Comparison of ENCODE assay signal across 8 cellular contexts in the genomic region with DNA sequence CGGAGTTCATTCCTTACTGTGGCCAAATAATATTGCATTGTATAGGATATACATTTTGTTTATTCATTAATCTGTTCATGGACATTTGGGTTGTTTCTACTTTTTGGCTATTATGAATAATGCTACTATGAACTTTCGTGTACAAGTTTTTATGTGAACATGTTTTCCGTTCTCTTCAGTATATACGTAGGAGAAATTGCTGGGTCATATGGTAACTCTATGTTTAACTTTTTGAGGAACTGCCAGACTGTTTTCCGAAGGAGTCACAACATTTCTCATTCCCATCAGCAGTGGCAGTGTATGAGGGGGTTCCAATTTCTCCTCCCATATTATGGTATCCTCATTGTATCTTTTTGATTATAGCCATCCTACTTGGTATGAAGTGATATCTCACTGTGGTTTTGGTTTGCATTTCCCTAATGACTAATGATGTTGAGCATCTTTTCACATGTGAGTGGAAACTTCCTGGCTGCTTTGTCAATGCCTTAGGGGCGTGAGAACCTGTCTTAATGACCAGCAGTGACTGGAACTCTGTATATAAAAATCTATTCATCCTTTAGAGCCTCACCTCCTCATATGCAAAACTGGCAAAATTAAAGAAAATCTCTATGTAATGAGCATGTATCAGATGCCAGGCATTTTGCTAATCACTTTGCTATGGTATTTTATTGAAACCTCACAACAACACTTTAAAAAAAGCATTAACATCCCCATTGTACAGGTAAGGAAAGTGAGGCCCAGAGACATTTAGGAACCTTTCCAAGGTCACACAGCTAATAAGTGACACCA. TPM values are rescaled to one million over a fixed set of nuclear protein-coding genes. Genes with fewer than 3 reads are reported as not detected.
DNase-seq lines count a peak whose midpoint lies in the region; ATAC-seq and TF ChIP-seq lines count a peak whose summit lies in the region.

No MANE protein-coding gene starts in this region.

- peak overlapping the region; percentile 96 for H3K4me3 Mint-ChIP-seq in natural killer cell

- ATAC-seq in natural killer cell (peak; percentile 57 to 70 (median 67)), HG03095 (IDR thresholded peaks at IDR 0.05; ENCODE audit: unreplicated experiment) (no peak)

- TF ChIP-seq CTCF in astrocyte of the cerebellum (IDR thresholded peaks at IDR 0.05; ENCODE audit: low read depth, low read length, missing control alignments): no peak
- TF ChIP-seq CTCF in natural killer cell (IDR thresholded peaks at IDR 0.05): no peak

- H3K4me1 Mint-ChIP-seq in natural killer cell: peaks cover 88 to 91% of the 10 kb centered on the region in 2 donors

- in situ Hi-C loops in astrocyte of the cerebellum (cut with HindIII; ENCODE audit: low sequenced_read_pairs): no loop called here

- H3K9me3 ChIP-seq in MG63: no peaks in the 10 kb centered on the region

- DNase-seq in EH (ENCODE audit: low read depth) (peak; percentile 94), MG63 (peak; percentile 56), astrocyte of the cerebellum (ENCODE audit: low read depth) (peak; percentile 47), natural killer cell (no peak), NCI-H1436 (lab: John Stamatoyannopoulos, UW) (no peak), NCI-H2029 treated with DMSO at 0.1 percent for 48 hours (lab: John Stamatoyannopoulos, UW) (no peak), HPDE6-E6E7 (ENCODE audit: extremely low spot score) (no peak)

- no peaks in the 10 kb centered on the region for H3K36me3 ChIP-seq in MG63

- no peak overlapping the region for H3K4me3 ChIP-seq in MG63
- H3K4me3 ChIP-seq in astrocyte of the cerebellum (ENCODE audit: low read depth, low read length): no peak overlapping the region

- intact Hi-C loops in natural killer cell (cut with micrococcal nuclease): loop anchor here (1.0 to 10.0 kb wide), 6 partner anchors 16 to 1042 kb away; partner anchors contain the start of genes INVS, NR4A3 and TGFBR1

- H3K27me3 Mint-ChIP-seq in natural killer cell (ENCODE audit: low read depth in 2 of 2): no peaks in the 10 kb centered on the region

- no peaks in the 10 kb centered on the region for H3K27me3 ChIP-seq in MG63

- H3K27ac Mint-ChIP-seq in natural killer cell: peak overlapping the region; percentile 93 to 97

- peaks cover 0 to 5% of the 10 kb centered on the region in 2 donors for H3K9me3 Mint-ChIP-seq in natural killer cell

- H3K36me3 Mint-ChIP-seq in natural killer cell: peaks cover 6% of the 10 kb centered on the region

RNA-seq across cellular contexts. Expression of gene TGFBR1, which starts 47.8 kb away (rescaled TPM):
- total RNA-seq in MG63 (2014; rRNA removed; shearing (Covaris generic); ENCODE audit: low replicate concordance): 19.1 and 29.4 TPM in 2 replicates
- total RNA-seq in natural killer cell: 100 to 1,000 TPM in 2 of 3 donors, 10 to 100 TPM in 1; 78.0 to 120 (median 113) TPM

Comparison
In these comparisons a context has a peak if more than half of its experiments do, and no peak if none do; other contexts are left out.
1. DNase-seq: peak in EH (single experiment), MG63 (single experiment) and astrocyte of the cerebellum (single experiment); none in natural killer cell (single experiment), NCI-H1436 (single experiment), NCI-H2029 treated with DMSO at 0.1 percent for 48 hours (single experiment) and HPDE6-E6E7 (single experiment).